8 cellular contexts compared by ENCODE assay signal in the genomic region with DNA sequence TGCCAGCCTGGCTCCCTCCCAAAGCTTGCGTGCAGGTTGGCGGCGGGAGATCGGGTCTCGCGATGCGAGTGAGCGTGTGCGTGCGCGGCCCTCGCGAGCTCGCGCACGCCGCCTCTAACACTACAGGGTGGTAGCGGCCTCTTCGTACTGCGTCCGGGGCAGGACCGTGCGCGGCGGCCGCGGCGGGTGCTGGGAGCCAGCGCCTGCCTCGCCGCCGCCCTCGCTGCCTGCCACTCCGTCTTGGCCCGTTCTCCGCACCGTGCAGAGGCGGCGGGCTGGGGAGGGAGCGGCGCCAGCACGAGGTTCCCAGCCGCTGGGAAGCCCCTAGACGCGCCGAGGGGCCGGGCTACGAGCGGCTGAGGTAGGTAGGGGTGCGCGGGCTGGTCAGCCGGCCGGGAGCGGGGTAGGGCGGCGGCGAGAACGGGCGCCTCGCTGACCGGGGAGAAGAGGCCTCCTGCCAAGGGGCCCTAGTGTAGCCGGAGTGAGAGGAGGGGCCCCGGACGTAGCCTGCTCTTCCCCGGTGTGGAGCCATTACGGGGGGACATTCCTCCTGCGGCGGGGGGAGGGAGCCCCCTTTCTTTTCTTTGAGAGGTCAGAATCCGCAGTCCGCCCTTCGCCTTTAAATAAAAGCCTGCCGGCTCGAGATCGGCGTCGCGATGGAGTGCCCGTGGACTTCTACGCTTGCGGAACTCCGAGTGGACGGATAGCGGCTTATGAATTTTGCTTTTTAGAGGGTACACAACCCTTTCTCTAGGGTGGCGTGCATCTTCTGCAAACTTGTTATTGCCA. TPM values are rescaled to one million over a fixed set of nuclear protein-coding genes. Genes with fewer than 3 reads are reported as not detected.
DNase-seq lines count a peak whose midpoint lies in the region; ATAC-seq and TF ChIP-seq lines count a peak whose summit lies in the region.

Gene C5orf24 (plus strand): TSS at position 117 of the 789 bp plus-strand sequence. CDS start 8,933 bp downstream, outside the sequence.

- peak within 1 kb of the TSS; percentile 91 for H2AFZ ChIP-seq in parathyroid adenoma

- peak within 1 kb of the TSS; percentile 85 for H3K4me3 ChIP-seq in GM12875 (ENCODE audit: low read depth, low read length)
- peak within 1 kb of the TSS; percentile 84 for H3K4me3 ChIP-seq in adipocyte (ENCODE audit: low read length)
- peak within 1 kb of the TSS; percentile 85 for H3K4me3 ChIP-seq in cardiac muscle cell
- peak within 1 kb of the TSS; percentile 86 for H3K4me3 ChIP-seq in parathyroid adenoma (ENCODE audit: low read depth, low read length)
- H3K4me3 ChIP-seq in tibial artery = peak within 1 kb of the TSS; percentile 73 to 83

- ATAC-seq in HG02678 (IDR thresholded peaks at IDR 0.05; ENCODE audit: unreplicated experiment) = peak; percentile 94

- H3K27ac ChIP-seq in cardiac muscle cell (peak within 1 kb of the TSS; percentile 98), parathyroid adenoma (peak within 1 kb of the TSS; percentile 80), tibial artery (peak within 1 kb of the TSS; percentile 95 to 96)

- peak; percentile 63 for DNase-seq in NCI-H128 (lab: John Stamatoyannopoulos, UW; ENCODE audit: unreplicated experiment)
- DNase-seq in T follicular helper cell (ENCODE audit: low read depth) = peak; percentile 86
- peak; percentile 98 for DNase-seq in adipocyte (ENCODE audit: low read depth)
- peak; percentile 94 to 98 for DNase-seq in cardiac muscle cell (ENCODE audit: low read depth in 1 of 2, low spot score in 1 of 2)
- peak; percentile 93 to 97 for DNase-seq in tibial artery

- peaks cover 15% of the 10 kb centered on the region for H3K79me2 ChIP-seq in parathyroid adenoma

- H3K4me1 ChIP-seq in adipocyte (ENCODE audit: control insufficient read depth, insufficient read depth, low read length) (peaks cover 23% of the 10 kb centered on the region), cardiac muscle cell (ENCODE audit: low read depth) (peaks cover 12% of the 10 kb centered on the region), parathyroid adenoma (peaks cover 5% of the 10 kb centered on the region), tibial artery (peaks cover 0 to 47% (median 34%) of the 10 kb centered on the region in 4 donors)

- intact Hi-C loops in tibial artery (cut with DNase I; ENCODE audit: low total_unique reads) = loop anchor here (5.0 kb wide), 1 partner anchor 56 kb away; no protein-coding TSS in a partner anchor

- TF ChIP-seq CTCF in GM12875 (IDR thresholded peaks at IDR 0.05; ENCODE audit: borderline replicate concordance, insufficient read depth, low read depth, low read length) = no peak
- no peak for TF ChIP-seq CTCF in cardiac muscle cell (IDR thresholded peaks at IDR 0.05; ENCODE audit: low read depth, low read length)
- TF ChIP-seq CTCF in parathyroid adenoma (IDR thresholded peaks at IDR 0.05) = no peak
- TF ChIP-seq CTCF in tibial artery (IDR thresholded peaks at IDR 0.05) = no peak

- H3K36me3 ChIP-seq in adipocyte (ENCODE audit: control insufficient read depth, insufficient read depth, low read length, severe bottlenecking) (peaks cover 3% of the 10 kb centered on the region), cardiac muscle cell (peaks cover 8% of the 10 kb centered on the region), parathyroid adenoma (ENCODE audit: control insufficient read depth, insufficient read depth, low read length) (no peaks in the 10 kb centered on the region), tibial artery (peaks cover 0 to 6% (median 6%) of the 10 kb centered on the region in 3 donors)

- H3K4me2 ChIP-seq in parathyroid adenoma (ENCODE audit: low read length) = peak within 1 kb of the TSS; percentile 97

- no peaks in the 10 kb centered on the region for H3K9me3 ChIP-seq in adipocyte (ENCODE audit: control insufficient read depth, low read length)
- H3K9me3 ChIP-seq in cardiac muscle cell (ENCODE audit: low read depth) = no peaks in the 10 kb centered on the region
- H3K9me3 ChIP-seq in parathyroid adenoma (ENCODE audit: control insufficient read depth, low read length) = no peaks in the 10 kb centered on the region
- H3K9me3 ChIP-seq in tibial artery = no peaks in the 10 kb centered on the region

- H3K27me3 ChIP-seq in adipocyte (replicated peaks; ENCODE audit: control insufficient read depth, insufficient read depth, low read length) (no peaks in the 10 kb centered on the region), cardiac muscle cell (no peaks in the 10 kb centered on the region), parathyroid adenoma (ENCODE audit: control insufficient read depth, insufficient read depth, low read length) (no peaks in the 10 kb centered on the region), tibial artery (no peaks in the 10 kb centered on the region)

- H3K9ac ChIP-seq in adipocyte (ENCODE audit: low read length) (peak within 1 kb of the TSS; percentile 89), parathyroid adenoma (peak within 1 kb of the TSS; percentile 97)

RNA-seq across cellular contexts. Expression of gene C5orf24, which starts in this region (rescaled TPM):
- 57.4 and 57.9 TPM in 2 replicates for total RNA-seq in cardiac muscle cell
- 49.5 and 62.5 TPM in 2 replicates for polyA plus RNA-seq in cardiac muscle cell

Comparison
In these comparisons a context has a peak if more than half of its experiments do, and no peak if none do; other contexts are left out.
1. Peak in every context shown above with its lines: DNase-seq, ATAC-seq, H3K4me3 ChIP-seq and H3K27ac ChIP-seq.